20 cellular contexts compared by ENCODE assay signal in the genomic region with DNA sequence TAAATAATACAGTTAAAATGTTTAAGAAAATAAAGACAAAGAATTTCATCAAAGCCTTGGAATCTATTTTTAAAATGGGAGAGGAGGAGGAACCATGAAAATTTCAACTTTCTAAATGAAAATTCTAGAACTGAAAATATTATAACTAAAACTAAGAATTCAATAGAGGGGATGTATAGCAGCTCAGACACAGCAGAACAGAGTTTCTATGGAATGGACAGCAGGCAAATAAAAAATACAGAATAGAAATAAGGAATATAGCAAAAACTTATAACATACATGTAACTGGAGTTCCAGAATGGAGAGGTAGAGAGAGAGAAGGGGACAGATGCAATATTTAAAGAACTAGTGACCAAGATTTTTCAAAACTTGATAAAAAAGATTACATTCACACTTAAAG. TPM values are rescaled to one million over a fixed set of nuclear protein-coding genes. Genes with fewer than 3 reads are reported as not detected.
A peak's percentile ranks its signal among the peaks of the same experiment; 100 is the strongest.
DNase-seq lines count a peak whose midpoint lies in the region; ATAC-seq, FAIRE-seq and TF ChIP-seq lines count a peak whose summit lies in the region.
"Had no signal": no experiment of that assay in that cellular context is flagged by ENCODE, and none has a peak within 500 bp of the region (broad histone marks: within the 10 kb centered on the region; RNA-seq: fewer than 3 reads in every experiment).

No MANE protein-coding gene starts in this region.

- CTCF ChIA-PET in activated CD4-positive, alpha-beta T cell treated with anti-CD3 and anti-CD28 coated beads for 36 hours (lab: Charles Lee) = interaction anchor here (0.7 kb wide), 1 partner anchor 1419 kb away, joined by 3 read pairs; no protein-coding TSS in a partner anchor

- H3K4me3 ChIP-seq in astrocyte (ENCODE audit: insufficient read depth, low read depth, low read length) = no peak overlapping the region
- H3K4me3 ChIP-seq: K562 had no signal

- ATAC-seq in activated CD4-positive, alpha-beta T cell treated with anti-CD3 and anti-CD28 coated beads for 36 hours = no peak
- ATAC-seq: HepG2, K562 had no signal

- H3K27ac ChIP-seq in astrocyte (ENCODE audit: low read depth, low read length) = no peak overlapping the region
- H3K27ac ChIP-seq: HL-60, RWPE1 had no signal

- peaks cover 25% of the 10 kb centered on the region for H3K79me2 ChIP-seq in astrocyte (ENCODE audit: insufficient read depth, low read length)

- peaks cover 19% of the 10 kb centered on the region for H3K4me1 Mint-ChIP-seq in astrocyte (ENCODE audit: low read depth, unreplicated experiment)
- H3K4me1 Mint-ChIP-seq in glutamatergic neuron (ENCODE audit: low read depth, unreplicated experiment) = peaks cover 3% of the 10 kb centered on the region
- H3K4me1 Mint-ChIP-seq in nephron progenitor cell = peaks cover 23% of the 10 kb centered on the region
- peaks cover 6% of the 10 kb centered on the region for H3K4me1 Mint-ChIP-seq in activated CD4-positive, alpha-beta T cell treated with anti-CD3 and anti-CD28 coated beads for 36 hours

- H3K27me3 Mint-ChIP-seq in astrocyte (ENCODE audit: low read depth, unreplicated experiment) (no peaks in the 10 kb centered on the region), glutamatergic neuron (ENCODE audit: unreplicated experiment) (peaks cover 6% of the 10 kb centered on the region), nephron progenitor cell (ENCODE audit: low read depth, poor library complexity) (peaks cover 7% of the 10 kb centered on the region)
- H3K27me3 Mint-ChIP-seq in activated CD4-positive, alpha-beta T cell treated with anti-CD3 and anti-CD28 coated beads for 36 hours = peaks cover 39% of the 10 kb centered on the region

- intact Hi-C loops in activated CD4-positive, alpha-beta T cell treated with anti-CD3 and anti-CD28 coated beads for 36 hours (cut with DNase I, micrococcal nuclease) = no loop called here

- POLR2A ChIA-PET in activated CD4-positive, alpha-beta T cell treated with anti-CD3 and anti-CD28 coated beads for 36 hours (lab: Charles Lee) = no interaction called here

- H3K36me3 ChIP-seq in astrocyte (ENCODE audit: insufficient read depth, low read length) = no peaks in the 10 kb centered on the region

- H3K9ac ChIP-seq in astrocyte (ENCODE audit: low read length) = no peak overlapping the region

- no peak overlapping the region for H3K27ac Mint-ChIP-seq in astrocyte (ENCODE audit: unreplicated experiment)
- no peak overlapping the region for H3K27ac Mint-ChIP-seq in glutamatergic neuron (ENCODE audit: unreplicated experiment)
- no peak overlapping the region for H3K27ac Mint-ChIP-seq in nephron progenitor cell
- no peak overlapping the region for H3K27ac Mint-ChIP-seq in activated CD4-positive, alpha-beta T cell treated with anti-CD3 and anti-CD28 coated beads for 36 hours
- H3K27ac Mint-ChIP-seq: CD4-positive, CD25-positive, alpha-beta regulatory T cell had no signal

- no peaks in the 10 kb centered on the region for H3K27me3 ChIP-seq in astrocyte (ENCODE audit: insufficient read depth, low read length)

- peak overlapping the region; percentile 82 for H3K4me3 Mint-ChIP-seq in astrocyte (ENCODE audit: unreplicated experiment)
- peak overlapping the region; percentile 77 for H3K4me3 Mint-ChIP-seq in glutamatergic neuron (ENCODE audit: unreplicated experiment)
- peak overlapping the region; percentile 84 for H3K4me3 Mint-ChIP-seq in nephron progenitor cell
- H3K4me3 Mint-ChIP-seq in activated CD4-positive, alpha-beta T cell treated with anti-CD3 and anti-CD28 coated beads for 36 hours = no peak overlapping the region
- H3K4me3 Mint-ChIP-seq: CD4-positive, CD25-positive, alpha-beta regulatory T cell had no signal

- peaks cover 4% of the 10 kb centered on the region for H3K9me3 ChIP-seq in astrocyte (ENCODE audit: insufficient read depth, low read depth, low read length)

- H3K4me1 ChIP-seq in astrocyte (ENCODE audit: insufficient read depth, low read length) = peaks cover 14% of the 10 kb centered on the region

- H4K20me1 ChIP-seq in astrocyte (ENCODE audit: insufficient read depth, low read length) = peaks cover 13% of the 10 kb centered on the region

- DNase-seq in astrocyte (ENCODE audit: low read depth) (no peak), glutamatergic neuron (no peak), nephron progenitor cell (no peak), hippocampal formation (lab: John Stamatoyannopoulos, UW) (no peak), GOT3 (lab: John Stamatoyannopoulos, UW) (no peak)
- DNase-seq in activated CD4-positive, alpha-beta T cell treated with anti-CD3 and anti-CD28 coated beads for 36 hours = no peak
- no peak for DNase-seq in stimulated activated CD4-positive, alpha-beta T cell treated with anti-CD3 and anti-CD28 coated beads, Interleukin-4, amount 100 ng/mL, for 24 hours
- DNase-seq: CD4-positive, CD25-positive, alpha-beta regulatory T cell; DMS 273 treated with DMSO at 0.1 percent for 48 hours; DMS79 treated with DMSO at 0.1 percent for 48 hours; NCI-H1092; NCI-H1436 treated with DMSO at 0.1 percent for 48 hours; NCI-H1930; NK-92 treated with Interleukin-12 subunit alpha and Interleukin-12 subunit beta, amount 100 ng/mL, for 24 hours; SHP77 treated with DMSO at 0.1 percent for 48 hours had no signal

- no peak overlapping the region for H2AFZ ChIP-seq in astrocyte (ENCODE audit: low read depth, low read length)

- H3K36me3 Mint-ChIP-seq in astrocyte (ENCODE audit: low read depth, unreplicated experiment) (no peaks in the 10 kb centered on the region), glutamatergic neuron (ENCODE audit: unreplicated experiment) (peaks cover 24% of the 10 kb centered on the region), nephron progenitor cell (ENCODE audit: low read depth) (peaks cover 37% of the 10 kb centered on the region)
- peaks cover 14% of the 10 kb centered on the region for H3K36me3 Mint-ChIP-seq in activated CD4-positive, alpha-beta T cell treated with anti-CD3 and anti-CD28 coated beads for 36 hours (ENCODE audit: low read depth)

- TF ChIP-seq CTCF in astrocyte (IDR thresholded peaks at IDR 0.05; ENCODE audit: insufficient read depth, low read depth, low read length) = no peak
- TF ChIP-seq CTCF in glutamatergic neuron (IDR thresholded peaks at IDR 0.05; ENCODE audit: partially characterized antibody, unreplicated experiment) = no peak
- no peak for TF ChIP-seq CTCF in nephron progenitor cell (IDR thresholded peaks at IDR 0.05)

- no peak for FAIRE-seq in astrocyte (lab: Jason Lieb, UNC)
- FAIRE-seq: H54, HepG2, K562 had no signal

- H3K9me3 Mint-ChIP-seq in astrocyte (ENCODE audit: unreplicated experiment) (peaks cover 13% of the 10 kb centered on the region), glutamatergic neuron (ENCODE audit: unreplicated experiment) (peaks cover 13% of the 10 kb centered on the region), nephron progenitor cell (peaks cover 42% of the 10 kb centered on the region)
- H3K9me3 Mint-ChIP-seq in activated CD4-positive, alpha-beta T cell treated with anti-CD3 and anti-CD28 coated beads for 36 hours (ENCODE audit: low read depth) = peaks cover 28% of the 10 kb centered on the region

- H3K4me2 ChIP-seq in astrocyte (ENCODE audit: low read length) = no peak overlapping the region

RNA-seq across cellular contexts. Expression of gene RANBP17, which starts 1.4 kb away (rescaled TPM):
- total RNA-seq in astrocyte = 15.9 and 16.2 TPM in 2 replicates
- 25.7 TPM for total RNA-seq in glutamatergic neuron (ENCODE audit: unreplicated experiment)
- total RNA-seq in activated CD4-positive, alpha-beta T cell treated with anti-CD3 and anti-CD28 coated beads for 36 hours = not detected
- total RNA-seq: CD4-positive, CD25-positive, alpha-beta regulatory T cell; HepG2; K562 had no signal

Comparison
In these comparisons a context has a peak if more than half of its experiments do, and no peak if none do; other contexts are left out.
1. RNA of gene RANBP17, which starts 1.4 kb away (total RNA-seq): 25.7 TPM in glutamatergic neuron (single experiment) and 15.9 to 16.2 TPM in astrocyte; not detected in activated CD4-positive, alpha-beta T cell treated with anti-CD3 and anti-CD28 coated beads for 36 hours; every median in the first group is over 10 times any median in the second.